1 cellular context compared by ENCODE assay signal in genomic region chr2:127853667-127854066, GRCh38.
TF ChIP-seq lines count a peak whose summit lies in the region.

No MANE protein-coding gene starts in this region.

TF ChIP-seq in WTC11, 78 proteins besides CTCF, POLR2A, EP300 and RAD21 (continued from another document):
- TF ChIP-seq, protein P1, sequence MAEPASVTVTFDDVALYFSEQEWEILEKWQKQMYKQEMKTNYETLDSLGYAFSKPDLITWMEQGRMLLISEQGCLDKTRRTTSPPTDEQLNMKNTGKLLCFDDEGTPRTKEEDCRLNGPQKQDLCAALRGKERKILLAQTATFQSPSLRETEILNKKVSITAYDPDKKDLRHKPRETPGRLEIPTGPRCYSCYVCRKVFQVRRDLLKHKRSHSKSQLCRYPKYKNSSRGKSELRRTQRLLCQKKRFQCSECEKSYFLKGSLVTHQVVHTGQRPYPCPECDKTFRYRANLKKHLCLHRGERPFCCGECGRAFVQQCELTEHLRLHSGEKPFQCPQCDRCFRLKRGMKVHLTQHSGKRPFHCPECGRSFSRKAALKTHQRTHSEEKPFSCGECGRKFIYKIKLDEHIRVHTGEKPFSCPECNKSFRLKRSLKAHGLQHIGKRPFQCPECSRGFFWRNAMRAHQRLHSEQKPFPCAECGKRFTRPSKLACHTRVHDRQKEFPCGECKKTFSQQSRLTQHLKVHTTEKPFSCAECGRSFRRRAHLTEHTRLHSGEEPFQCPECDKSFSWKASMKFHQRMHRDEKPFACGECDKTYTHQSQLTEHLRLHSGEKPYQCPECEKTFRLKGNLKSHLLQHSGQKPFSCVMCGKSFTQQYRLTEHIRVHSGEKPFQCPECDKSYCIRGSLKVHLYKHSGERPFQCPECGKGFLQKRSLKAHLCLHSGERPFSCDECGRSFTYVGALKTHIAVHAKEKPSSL (CRISPR knock-in tag; conservative IDR thresholded peaks at IDR 0.05) = no peak
- TF ChIP-seq PRRX2 (CRISPR knock-in tag; IDR thresholded peaks at IDR 0.05) (no peak), HMGA2 (CRISPR knock-in tag; IDR thresholded peaks at IDR 0.05) (no peak), ZNF396 (CRISPR knock-in tag; IDR thresholded peaks at IDR 0.05; ENCODE audit: borderline replicate concordance) (no peak), NR2C2 (CRISPR knock-in tag; IDR thresholded peaks at IDR 0.05) (no peak), TP53 (CRISPR knock-in tag; IDR thresholded peaks at IDR 0.05) (no peak), ZBTB21 (CRISPR knock-in tag; IDR thresholded peaks at IDR 0.05; ENCODE audit: borderline replicate concordance) (no peak), ESRRA (CRISPR knock-in tag; IDR thresholded peaks at IDR 0.05; ENCODE audit: borderline replicate concordance) (no peak)
